Comparison of ENCODE assay signal across 1 cellular context in the genomic region with DNA sequence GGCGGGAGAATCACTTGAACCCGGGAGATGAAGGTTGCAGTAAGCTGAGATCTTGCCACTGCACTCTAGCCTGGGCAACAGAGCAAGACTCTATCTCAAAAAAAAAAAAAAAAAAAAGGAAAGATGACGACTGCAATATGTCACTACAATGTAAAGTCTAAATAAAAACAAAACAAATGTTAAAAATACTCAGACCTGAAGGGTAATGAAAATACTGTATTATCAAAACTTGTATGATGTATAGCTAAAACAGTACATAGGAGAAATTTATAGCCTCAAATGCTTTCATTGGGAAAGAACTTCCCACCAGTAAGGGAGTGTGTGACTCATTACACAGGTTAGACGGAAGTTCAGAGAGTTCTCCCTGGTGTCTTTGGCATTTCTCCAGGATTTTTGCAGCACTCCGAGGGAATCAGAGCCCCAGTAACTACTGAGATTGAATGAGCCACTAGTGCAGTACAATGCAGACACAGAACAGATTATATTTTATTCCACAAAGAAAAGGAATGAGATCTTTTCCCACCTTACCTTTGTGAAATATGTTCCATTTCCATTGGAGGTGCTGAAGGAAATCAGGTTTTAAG.
A peak's percentile ranks its signal among the peaks of the same experiment; 100 is the strongest.
TF ChIP-seq lines count a peak whose summit lies in the region.

No MANE protein-coding gene starts in this region.

TF ChIP-seq in K562, 482 proteins besides CTCF, POLR2A, EP300 and RAD21 (continued from another document and continues in another):
- TF ChIP-seq, protein P1, sequence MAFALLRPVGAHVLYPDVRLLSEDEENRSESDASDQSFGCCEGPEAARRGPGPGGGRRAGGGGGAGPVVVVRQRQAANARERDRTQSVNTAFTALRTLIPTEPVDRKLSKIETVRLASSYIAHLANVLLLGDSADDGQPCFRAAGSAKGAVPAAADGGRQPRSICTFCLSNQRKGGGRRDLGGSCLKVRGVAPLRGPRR (CRISPR knock-in tag; IDR thresholded peaks at IDR 0.05), result no peak
- no peak for TF ChIP-seq EZH2 (IDR thresholded peaks at IDR 0.05; ENCODE audit: borderline replicate concordance, low read depth, low read length)
- no peak for TF ChIP-seq L3MBTL2 (IDR thresholded peaks at IDR 0.05)
- TF ChIP-seq ZNF655 (CRISPR knock-in tag; IDR thresholded peaks at IDR 0.05), result no peak
- peak; percentile 29 for TF ChIP-seq CBFA2T2 (conservative IDR thresholded peaks at IDR 0.05)
- TF ChIP-seq NFIC (IDR thresholded peaks at IDR 0.05), result peak; percentile 98
- TF ChIP-seq ARID4B (CRISPR knock-in tag; IDR thresholded peaks at IDR 0.05), result no peak
- TF ChIP-seq HDAC1 (IDR thresholded peaks at IDR 0.05), result peak; percentile 89 to 99; a peak in 3 of 4 replicates
- no peak for TF ChIP-seq ILK (tag; IDR thresholded peaks at IDR 0.05; ENCODE audit: borderline replicate concordance, low read depth)
- TF ChIP-seq ZNF766 (CRISPR knock-in tag; conservative IDR thresholded peaks at IDR 0.05), result 0 out of 2 replicates have a peak, but pooled peaks have one; percentile 22
- TF ChIP-seq MXI1 (IDR thresholded peaks at IDR 0.05; ENCODE audit: low read depth, low read length), result no peak
- no peak for TF ChIP-seq HOMEZ (CRISPR knock-in tag; IDR thresholded peaks at IDR 0.05)
- TF ChIP-seq ZNF449 (CRISPR knock-in tag; IDR thresholded peaks at IDR 0.05), result no peak
- no peak for TF ChIP-seq NFE2 (IDR thresholded peaks at IDR 0.05; ENCODE audit: low read depth)
- TF ChIP-seq NR2C1 (IDR thresholded peaks at IDR 0.05), result 0 out of 2 replicates have a peak, but pooled peaks have one; percentile 14
- 0 out of 2 replicates have a peak, but pooled peaks have one; percentile 30 for TF ChIP-seq NR2C1 (tag; IDR thresholded peaks at IDR 0.05)
- no peak for TF ChIP-seq GATAD2A (IDR thresholded peaks at IDR 0.05)
- no peak for TF ChIP-seq ZNF232 (CRISPR knock-in tag; IDR thresholded peaks at IDR 0.05)
- peak in 1 of 2 experiments; percentile 70; a peak in 1 of 4 replicates for TF ChIP-seq ARNT (IDR thresholded peaks at IDR 0.05)
- TF ChIP-seq HDAC6 (IDR thresholded peaks at IDR 0.05; ENCODE audit: low read depth, low read length), result no peak
- no peak for TF ChIP-seq ZNF175 (CRISPR knock-in tag; IDR thresholded peaks at IDR 0.05; ENCODE audit: low read depth)
- 0 out of 2 replicates have a peak, but pooled peaks have one; percentile 33 for TF ChIP-seq HLTF (IDR thresholded peaks at IDR 0.05)
- TF ChIP-seq, protein P2, sequence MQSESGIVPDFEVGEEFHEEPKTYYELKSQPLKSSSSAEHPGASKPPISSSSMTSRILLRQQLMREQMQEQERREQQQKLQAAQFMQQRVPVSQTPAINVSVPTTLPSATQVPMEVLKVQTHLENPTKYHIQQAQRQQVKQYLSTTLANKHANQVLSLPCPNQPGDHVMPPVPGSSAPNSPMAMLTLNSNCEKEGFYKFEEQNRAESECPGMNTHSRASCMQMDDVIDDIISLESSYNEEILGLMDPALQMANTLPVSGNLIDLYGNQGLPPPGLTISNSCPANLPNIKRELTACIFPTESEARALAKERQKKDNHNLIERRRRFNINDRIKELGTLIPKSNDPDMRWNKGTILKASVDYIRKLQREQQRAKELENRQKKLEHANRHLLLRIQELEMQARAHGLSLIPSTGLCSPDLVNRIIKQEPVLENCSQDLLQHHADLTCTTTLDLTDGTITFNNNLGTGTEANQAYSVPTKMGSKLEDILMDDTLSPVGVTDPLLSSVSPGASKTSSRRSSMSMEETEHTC (IDR thresholded peaks at IDR 0.05), result no peak
- 0 out of 2 replicates have a peak, but pooled peaks have one; percentile 35 for TF ChIP-seq SMAD4 (CRISPR knock-in tag; conservative IDR thresholded peaks at IDR 0.05)
- TF ChIP-seq ZNF311 (CRISPR knock-in tag; IDR thresholded peaks at IDR 0.05), result no peak
- TF ChIP-seq NR2C2 (CRISPR knock-in tag; IDR thresholded peaks at IDR 0.05), result no peak
- 0 out of 2 replicates have a peak, but pooled peaks have one; percentile 21 for TF ChIP-seq NR2C2 (tag; IDR thresholded peaks at IDR 0.05)
- TF ChIP-seq ETV1 (tag; conservative IDR thresholded peaks at IDR 0.05; ENCODE audit: low read depth), result peak; percentile 83
- no peak for TF ChIP-seq PTBP1 (IDR thresholded peaks at IDR 0.05; ENCODE audit: low read depth, low read length)
- TF ChIP-seq ZNF699 (CRISPR knock-in tag; IDR thresholded peaks at IDR 0.05; ENCODE audit: insufficient replicate concordance), result no peak
- TF ChIP-seq SOX6 (IDR thresholded peaks at IDR 0.05), result peak; percentile 61; the same call in 1 of the 2 replicates
- TF ChIP-seq ZNF583 (CRISPR knock-in tag; IDR thresholded peaks at IDR 0.05), result no peak
- no peak for TF ChIP-seq ZNF407 (IDR thresholded peaks at IDR 0.05; ENCODE audit: low read depth)
- peak; percentile 20 for TF ChIP-seq CCNT2 (IDR thresholded peaks at IDR 0.05; ENCODE audit: borderline replicate concordance, extremely low read depth, insufficient read length, low read depth, low read length)
- TF ChIP-seq, protein P3, sequence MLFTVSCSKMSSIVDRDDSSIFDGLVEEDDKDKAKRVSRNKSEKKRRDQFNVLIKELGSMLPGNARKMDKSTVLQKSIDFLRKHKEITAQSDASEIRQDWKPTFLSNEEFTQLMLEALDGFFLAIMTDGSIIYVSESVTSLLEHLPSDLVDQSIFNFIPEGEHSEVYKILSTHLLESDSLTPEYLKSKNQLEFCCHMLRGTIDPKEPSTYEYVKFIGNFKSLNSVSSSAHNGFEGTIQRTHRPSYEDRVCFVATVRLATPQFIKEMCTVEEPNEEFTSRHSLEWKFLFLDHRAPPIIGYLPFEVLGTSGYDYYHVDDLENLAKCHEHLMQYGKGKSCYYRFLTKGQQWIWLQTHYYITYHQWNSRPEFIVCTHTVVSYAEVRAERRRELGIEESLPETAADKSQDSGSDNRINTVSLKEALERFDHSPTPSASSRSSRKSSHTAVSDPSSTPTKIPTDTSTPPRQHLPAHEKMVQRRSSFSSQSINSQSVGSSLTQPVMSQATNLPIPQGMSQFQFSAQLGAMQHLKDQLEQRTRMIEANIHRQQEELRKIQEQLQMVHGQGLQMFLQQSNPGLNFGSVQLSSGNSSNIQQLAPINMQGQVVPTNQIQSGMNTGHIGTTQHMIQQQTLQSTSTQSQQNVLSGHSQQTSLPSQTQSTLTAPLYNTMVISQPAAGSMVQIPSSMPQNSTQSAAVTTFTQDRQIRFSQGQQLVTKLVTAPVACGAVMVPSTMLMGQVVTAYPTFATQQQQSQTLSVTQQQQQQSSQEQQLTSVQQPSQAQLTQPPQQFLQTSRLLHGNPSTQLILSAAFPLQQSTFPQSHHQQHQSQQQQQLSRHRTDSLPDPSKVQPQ (CRISPR knock-in tag; IDR thresholded peaks at IDR 0.05; ENCODE audit: borderline replicate concordance), result no peak
